ENCODE assay signal across 8 cellular contexts in the genomic region with DNA sequence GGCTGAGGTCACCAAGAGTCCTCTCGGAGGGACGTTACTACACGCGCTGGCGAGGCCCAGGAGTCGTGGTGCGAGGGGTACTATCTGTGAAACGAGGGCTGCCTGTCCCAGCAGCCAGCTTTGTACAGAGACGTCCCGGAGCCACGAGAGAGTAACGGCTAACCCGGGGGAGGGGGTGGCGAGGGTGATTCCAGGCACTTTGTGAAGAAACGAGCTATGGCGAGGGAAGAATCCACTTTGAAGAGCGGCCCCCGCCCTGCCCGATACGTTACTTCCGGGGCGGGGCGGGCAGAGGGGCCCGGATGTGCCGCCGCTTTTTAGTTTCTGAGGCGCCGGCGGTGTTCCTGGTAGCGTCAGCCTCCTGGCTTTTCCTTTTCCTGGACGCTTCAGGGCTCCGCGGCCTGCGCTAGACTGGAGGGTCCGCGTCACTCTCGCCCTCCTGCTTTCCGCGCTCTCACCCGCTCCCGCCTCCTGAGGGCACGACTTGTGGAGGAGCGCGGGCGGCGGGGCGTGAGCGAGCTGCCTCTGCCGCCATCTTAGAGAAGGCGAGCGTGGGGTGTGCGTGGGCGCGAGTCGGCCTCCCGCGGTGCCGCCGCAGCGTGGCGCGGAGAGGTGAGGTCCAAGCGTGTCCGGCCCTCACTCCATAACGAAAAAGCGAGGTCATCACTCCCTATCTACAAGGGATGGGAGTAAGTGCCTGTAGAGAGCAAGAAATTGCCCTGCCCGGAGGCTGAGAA. TPM values are rescaled to one million over a fixed set of nuclear protein-coding genes. Genes with fewer than 3 reads are reported as not detected.
DNase-seq lines count a peak whose midpoint lies in the region; ATAC-seq and TF ChIP-seq lines count a peak whose summit lies in the region.

No MANE protein-coding gene starts in this region.

- H3K9me3 ChIP-seq in HUES64 (ENCODE audit: insufficient read depth, low read depth, low read length) = no peaks in the 10 kb centered on the region
- H3K9me3 ChIP-seq in OCI-LY7 (ENCODE audit: low read length) = no peaks in the 10 kb centered on the region
- H3K9me3 ChIP-seq in mucosa of stomach (ENCODE audit: control insufficient read depth, low read length) = no peaks in the 10 kb centered on the region

- H3K4me3 ChIP-seq in HUES64 (ENCODE audit: low read length) (peak overlapping the region; percentile 99), OCI-LY7 (ENCODE audit: low read depth, low read length, poor library complexity, severe bottlenecking) (peak overlapping the region; percentile 95), epithelial cell of proximal tubule (ENCODE audit: low read depth, low read length) (peak overlapping the region; percentile 73), mucosa of stomach (ENCODE audit: low read length) (peak overlapping the region; percentile 52)

- H3K4me1 ChIP-seq in HUES64 (ENCODE audit: insufficient read depth, low read length) (peaks cover 38% of the 10 kb centered on the region), OCI-LY7 (ENCODE audit: insufficient read depth, low read length, poor library complexity, severe bottlenecking) (peaks cover 40% of the 10 kb centered on the region), mucosa of stomach (ENCODE audit: control insufficient read depth, insufficient read depth, low read length) (no peaks in the 10 kb centered on the region)

- peak; percentile 51 for ATAC-seq in GM21526 (IDR thresholded peaks at IDR 0.05; ENCODE audit: low FRiP score, unreplicated experiment)

- intact Hi-C loops in OCI-LY7 (cut with micrococcal nuclease; ENCODE audit: unreplicated experiment) = loop anchor here (1.0 to 5.0 kb wide), 3 partner anchors 48 to 684 kb away; partner anchors contain the start of gene PUM3

- H3K27me3 ChIP-seq in HUES64 (ENCODE audit: insufficient read depth, low read length) (no peaks in the 10 kb centered on the region), mucosa of stomach (ENCODE audit: control insufficient read depth, insufficient read depth, low read length) (no peaks in the 10 kb centered on the region)

- POLR2A ChIA-PET in OCI-LY7 (lab: Charles Lee) = interaction anchor here (0.5 to 4.0 kb wide), 19 partner anchors 9 to 718 kb away, joined by 3 to 52 read pairs (median 8); partner anchors contain the start of gene PUM3

- H4K20me1 ChIP-seq in OCI-LY7 (ENCODE audit: insufficient read depth, low read length) = 0 out of 2 replicates have a peak, but pooled peaks cover 3% of the 10 kb centered on the region

- peak overlapping the region; percentile 80; the same call in 1 of the 2 replicates for H2AFZ ChIP-seq in OCI-LY7 (ENCODE audit: low read length)

- BruUV-seq in OCI-LY7 (replicated peaks; lab: Mats Ljungman, UMichigan) = no TSS peak

- TF ChIP-seq CTCF in OCI-LY7 (conservative IDR thresholded peaks at IDR 0.05; ENCODE audit: low read length) = no peak
- TF ChIP-seq CTCF in epithelial cell of proximal tubule (conservative IDR thresholded peaks at IDR 0.05; ENCODE audit: low read depth, low read length) = no peak

- H3K4me2 ChIP-seq in OCI-LY7 (ENCODE audit: low read length) = peak overlapping the region; percentile 85

- H3K27ac ChIP-seq in HUES64 (ENCODE audit: low read depth, low read length) (peak overlapping the region; percentile 99), OCI-LY7 (ENCODE audit: low read depth, low read length, poor library complexity, severe bottlenecking) (peak overlapping the region; percentile 96)

- WGBS in HUES64 = under 1% methylated on average over 67 of the region's 67 CpGs

- peak overlapping the region; percentile 100 for H3K9ac ChIP-seq in HUES64 (ENCODE audit: low read depth, low read length)
- H3K9ac ChIP-seq in mucosa of stomach (ENCODE audit: low read length) = peak overlapping the region; percentile 100

- H3K9me2 ChIP-seq in OCI-LY7 (ENCODE audit: insufficient read depth, low read length) = no peaks in the 10 kb centered on the region

- peaks cover 74% of the 10 kb centered on the region for H3K79me2 ChIP-seq in OCI-LY7 (ENCODE audit: insufficient read depth, low read depth, low read length)

- CTCF ChIA-PET in OCI-LY7 (lab: Charles Lee; ENCODE audit: unreplicated experiment) = interaction anchor here (0.7 to 1.4 kb wide), 2 partner anchors 19 to 58 kb away, joined by 3 to 5 read pairs; no protein-coding TSS in a partner anchor

- DNase-seq in DMS114 treated with DMSO at 0.1 percent for 48 hours (lab: John Stamatoyannopoulos, UW; ENCODE audit: unreplicated experiment) (peak; percentile 75), OCI-LY7 (ENCODE audit: low spot score) (peak; percentile 87), activated T-cell treated with anti-CD3 and anti-CD28 coated beads for 48 hours (ENCODE audit: low read depth) (peak; percentile 83), epithelial cell of proximal tubule (ENCODE audit: low read depth) (no peak)
- DNase-seq in stimulated activated CD8-positive, alpha-beta memory T cell treated with anti-CD3 and anti-CD28 coated beads, Interleukin-4, amount 100 ng/mL, for 4 hours (ENCODE audit: low read depth in 2 of 2, low spot score in 1 of 2) = peak; percentile 74 to 76

- H3K36me3 ChIP-seq in HUES64 (ENCODE audit: insufficient read depth, low read length) (peaks cover 14% of the 10 kb centered on the region; the same call in 1 of the 2 replicates), OCI-LY7 (ENCODE audit: insufficient read depth, low read length) (peaks cover 28% of the 10 kb centered on the region), mucosa of stomach (ENCODE audit: control insufficient read depth, insufficient read depth, low read length) (no peaks in the 10 kb centered on the region)

RNA-seq across cellular contexts. Expression of gene RFX3, which starts 0.5 kb away (rescaled TPM):
- 7.3 TPM for polyA plus RNA-seq in HUES64 (2013, experiment 1 of 2)
- polyA plus RNA-seq in HUES64 (2013, experiment 2 of 2) = 7.7 TPM
- 6.9 and 11.5 TPM in 2 replicates for total RNA-seq in OCI-LY7 (2014; rRNA removed; shearing (Covaris generic))
- 18.1 and 22.4 TPM in 2 replicates for total RNA-seq in OCI-LY7 (2022)
- 1.6 and 2.3 TPM in 2 replicates for total RNA-seq in epithelial cell of proximal tubule
